In the genomic region with DNA sequence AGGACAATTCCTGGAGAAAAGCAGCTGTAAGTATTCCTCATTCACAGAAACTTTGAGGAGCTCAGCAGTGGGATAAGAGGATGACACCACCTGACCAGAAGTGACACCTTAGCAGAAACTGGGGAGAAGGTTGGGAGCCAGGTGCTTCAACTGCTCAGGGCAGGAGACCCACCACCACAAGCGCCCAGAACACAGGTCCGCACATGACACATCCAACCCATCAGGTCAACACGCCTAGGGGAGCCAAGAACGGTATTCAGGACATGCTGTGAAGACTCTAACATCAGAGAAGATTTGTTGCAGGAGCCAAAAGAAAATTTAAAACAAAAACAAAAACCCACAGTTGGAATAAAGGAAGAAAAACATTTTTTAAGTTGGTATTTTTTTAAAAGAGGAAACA, we compare ENCODE assay signal across 13 cellular contexts. TPM values are rescaled to one million over a fixed set of nuclear protein-coding genes. Genes with fewer than 3 reads are reported as not detected.
DNase-seq lines count a peak whose midpoint lies in the region; ATAC-seq and TF ChIP-seq lines count a peak whose summit lies in the region.
"Had no signal": no experiment of that assay in that cellular context is flagged by ENCODE, and none has a peak within 500 bp of the region (broad histone marks: within the 10 kb centered on the region; RNA-seq: fewer than 3 reads in every experiment).

No MANE protein-coding gene starts in this region.

- H3K36me3 ChIP-seq in right atrium auricular region (peaks cover 4% of the 10 kb centered on the region), esophagus muscularis mucosa (no peaks in the 10 kb centered on the region), rectal smooth muscle tissue (ENCODE audit: control insufficient read depth, insufficient read depth, low read length) (no peaks in the 10 kb centered on the region), vagina (no peaks in the 10 kb centered on the region)

- TF ChIP-seq CTCF in right atrium auricular region (IDR thresholded peaks at IDR 0.05) (no peak), esophagus muscularis mucosa (IDR thresholded peaks at IDR 0.05) (no peak), vagina (IDR thresholded peaks at IDR 0.05) (no peak), GM20000 (IDR thresholded peaks at IDR 0.05; ENCODE audit: extremely low read depth, missing control alignments) (no peak)

- WGBS in esophagus muscularis mucosa: 87% methylated on average over 4 of the region's 4 CpGs

- H3K4me1 ChIP-seq in right atrium auricular region (peaks cover 0 to 17% of the 10 kb centered on the region in 2 donors), esophagus muscularis mucosa (peaks cover 3 to 43% (median 42%) of the 10 kb centered on the region in 4 donors), rectal smooth muscle tissue (ENCODE audit: control insufficient read depth, insufficient read depth, low read length) (peaks cover 12% of the 10 kb centered on the region), vagina (peaks cover 52% of the 10 kb centered on the region)

- TF ChIP-seq POLR2A in esophagus muscularis mucosa (IDR thresholded peaks at IDR 0.05; ENCODE audit: low read depth) (no peak), vagina (IDR thresholded peaks at IDR 0.05) (no peak)

- DNase-seq in right atrium auricular region (ENCODE audit: low spot score) (no peak), left ventricle myocardium superior (no peak), esophagus muscularis mucosa (ENCODE audit: extremely low spot score) (no peak), vagina (ENCODE audit: extremely low spot score in 2 of 2) (no peak), EL (no peak), GM20000 (ENCODE audit: low spot score) (no peak)
- DNase-seq: Calu3; effector CD4-positive, alpha-beta T cell; MV-4-11; natural killer cell had no signal

- no peak for TF ChIP-seq EP300 in esophagus muscularis mucosa (IDR thresholded peaks at IDR 0.05)

- H3K27me3 ChIP-seq in right atrium auricular region (no peaks in the 10 kb centered on the region), esophagus muscularis mucosa (no peaks in the 10 kb centered on the region), rectal smooth muscle tissue (ENCODE audit: control insufficient read depth, insufficient read depth, low read length) (no peaks in the 10 kb centered on the region), vagina (no peaks in the 10 kb centered on the region)

- H3K9me3 ChIP-seq in right atrium auricular region: no peaks in the 10 kb centered on the region
- no peaks in the 10 kb centered on the region for H3K9me3 ChIP-seq in esophagus muscularis mucosa
- no peaks in the 10 kb centered on the region for H3K9me3 ChIP-seq in vagina

- ATAC-seq in left ventricle myocardium superior: no peak
- no peak for ATAC-seq in HG02571 (IDR thresholded peaks at IDR 0.05; ENCODE audit: unreplicated experiment)
- ATAC-seq: activated CD4-positive, CD25-positive, alpha-beta regulatory T cell treated with anti-CD3 and anti-CD28 coated beads, Interleukin-2, amount 50 U/mL, for 24 hours; natural killer cell had no signal

- H3K4me3 ChIP-seq in right atrium auricular region (no peak overlapping the region), esophagus muscularis mucosa (no peak overlapping the region), rectal smooth muscle tissue (ENCODE audit: low read length) (no peak overlapping the region), vagina (no peak overlapping the region)

- intact Hi-C loops in left ventricle myocardium superior (cut with micrococcal nuclease) (no loop called here), esophagus muscularis mucosa (cut with DNase I) (no loop called here), vagina (cut with DNase I) (no loop called here)

- H3K27ac ChIP-seq in right atrium auricular region: peak overlapping the region; percentile 55
- H3K27ac ChIP-seq in esophagus muscularis mucosa (replicated peaks in 1 of 4): peak overlapping the region; percentile 58 to 70 (median 64)
- peak overlapping the region; percentile 69 for H3K27ac ChIP-seq in rectal smooth muscle tissue (ENCODE audit: low read depth, low read length)
- H3K27ac ChIP-seq in vagina: peak overlapping the region; percentile 83

- no peak overlapping the region for H3K9ac ChIP-seq in rectal smooth muscle tissue (ENCODE audit: low read length)

RNA-seq across cellular contexts. Expression of gene SLC23A2, which starts 50.5 kb away (rescaled TPM):
- total RNA-seq in right atrium auricular region (10 to 100 TPM in 1 of 2 donors, 1 to 10 TPM in 1; 9.8 to 10.8 TPM), left ventricle myocardium superior (6.4 TPM), esophagus muscularis mucosa (10 to 100 TPM in 3 of 4 donors, 1 to 10 TPM in 1; 8.7 to 16.0 (median 12.2) TPM), vagina (14.7 TPM)
